1 cellular context compared by ENCODE assay signal in the genomic region with DNA sequence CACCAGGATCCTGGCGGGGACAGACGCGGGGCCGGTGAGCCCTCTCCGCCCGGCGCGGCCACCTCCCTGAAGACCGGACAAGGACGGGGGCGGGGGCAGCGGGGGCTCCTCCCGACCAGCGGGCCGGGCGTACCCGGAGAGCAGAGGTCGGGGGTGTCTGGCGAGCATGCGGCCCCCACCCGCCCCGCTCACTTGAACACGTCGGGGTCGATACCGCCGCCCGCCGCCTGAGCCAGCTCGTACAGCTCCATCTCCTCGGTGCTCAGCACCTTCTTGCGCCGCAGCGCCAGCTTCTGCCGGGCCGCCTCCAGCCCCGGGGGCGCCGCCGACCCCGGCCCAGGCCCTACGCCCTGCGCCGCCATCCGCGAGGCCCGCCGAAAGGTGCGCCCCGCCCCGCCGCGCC.
A peak's percentile ranks its signal among the peaks of the same experiment; 100 is the strongest.
TF ChIP-seq lines count a peak whose summit lies in the region.

TSS of gene MZT2A (minus strand) at position 383 of the 403 bp plus-strand sequence. CDS start at position 362, 21 bp downstream.

TF ChIP-seq in K562, 482 proteins besides CTCF, POLR2A, EP300 and RAD21 (continued from another document):
- TF ChIP-seq, protein P1, sequence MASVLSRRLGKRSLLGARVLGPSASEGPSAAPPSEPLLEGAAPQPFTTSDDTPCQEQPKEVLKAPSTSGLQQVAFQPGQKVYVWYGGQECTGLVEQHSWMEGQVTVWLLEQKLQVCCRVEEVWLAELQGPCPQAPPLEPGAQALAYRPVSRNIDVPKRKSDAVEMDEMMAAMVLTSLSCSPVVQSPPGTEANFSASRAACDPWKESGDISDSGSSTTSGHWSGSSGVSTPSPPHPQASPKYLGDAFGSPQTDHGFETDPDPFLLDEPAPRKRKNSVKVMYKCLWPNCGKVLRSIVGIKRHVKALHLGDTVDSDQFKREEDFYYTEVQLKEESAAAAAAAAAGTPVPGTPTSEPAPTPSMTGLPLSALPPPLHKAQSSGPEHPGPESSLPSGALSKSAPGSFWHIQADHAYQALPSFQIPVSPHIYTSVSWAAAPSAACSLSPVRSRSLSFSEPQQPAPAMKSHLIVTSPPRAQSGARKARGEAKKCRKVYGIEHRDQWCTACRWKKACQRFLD (CRISPR knock-in tag; IDR thresholded peaks at IDR 0.05), result 0 out of 2 replicates have a peak, but pooled peaks have one; percentile 6
- TF ChIP-seq RB1 (IDR thresholded peaks at IDR 0.05; ENCODE audit: low read depth) (0 out of 2 replicates have a peak, but pooled peaks have one; percentile 24), SIN3A (IDR thresholded peaks at IDR 0.05; ENCODE audit: borderline replicate concordance in 2 of 2, control insufficient read depth in 1 of 2, low read depth in 2 of 2, low read length in 2 of 2) (0 out of 4 replicates have a peak, but pooled peaks of 1 of the 2 experiments have one; percentile 28), ZBTB11 (CRISPR knock-in tag; IDR thresholded peaks at IDR 0.05) (0 out of 6 replicates have a peak, but pooled peaks of 1 of the 3 experiments have one; percentile 37), ZNF197 (CRISPR knock-in tag; IDR thresholded peaks at IDR 0.05; ENCODE audit: low read depth) (0 out of 2 replicates have a peak, but pooled peaks have one; percentile 9), YY1 (IDR thresholded peaks at IDR 0.05; ENCODE audit: borderline replicate concordance in 1 of 3, control insufficient read depth in 1 of 3, extremely low read depth in 1 of 3, insufficient read depth in 3 of 3, insufficient read length in 1 of 3, insufficient replicate concordance in 2 of 3, low read depth in 1 of 3, low read length in 2 of 3) (peak in 1 of 3 experiments; percentile 76), ZBTB7A (IDR thresholded peaks at IDR 0.05; ENCODE audit: borderline replicate concordance, control insufficient read depth, low read depth, low read length) (peak; percentile 94), PHF8 (IDR thresholded peaks at IDR 0.05; ENCODE audit: borderline replicate concordance, low read length) (peak; percentile 26; the same call in 1 of the 2 replicates), NONO (IDR thresholded peaks at IDR 0.05; ENCODE audit: low read depth in 2 of 2, low read length in 1 of 2) (peak in 1 of 2 experiments; percentile 50; a peak in 1 of 4 replicates)
